Comparison of ENCODE assay signal across 11 cellular contexts in genomic region chr11:64872790-64873488, GRCh38. TPM values are rescaled to one million over a fixed set of nuclear protein-coding genes. Genes with fewer than 3 reads are reported as not detected.
A peak's percentile ranks its signal among the peaks of the same experiment; 100 is the strongest.
DNase-seq lines count a peak whose midpoint lies in the region; ATAC-seq and TF ChIP-seq lines count a peak whose summit lies in the region.
"Had no signal": no experiment of that assay in that cellular context is flagged by ENCODE, and none has a peak within 500 bp of the region (broad histone marks: within the 10 kb centered on the region; RNA-seq: fewer than 3 reads in every experiment).

No MANE protein-coding gene starts in this region.

- CTCF ChIA-PET in mammary epithelial cell (lab: Charles Lee; ENCODE audit: low non-redundant PET): interaction anchor here (0.9 kb wide), 1 partner anchor 15 kb away, joined by 4 read pairs; no protein-coding TSS in a partner anchor

- TF ChIP-seq CTCF in GM06990 (IDR thresholded peaks at IDR 0.05; ENCODE audit: insufficient read depth, low read length, poor library complexity, severe bottlenecking) (no peak), coronary artery (IDR thresholded peaks at IDR 0.05) (no peak), psoas muscle (IDR thresholded peaks at IDR 0.05) (no peak), mammary epithelial cell (conservative IDR thresholded peaks at IDR 0.05 in 1 of 2, IDR thresholded peaks at IDR 0.05 in 1 of 2; ENCODE audit: extremely low read depth in 1 of 2, insufficient read depth in 1 of 2, low read depth in 1 of 2, low read length in 2 of 2) (no peak)

- H3K36me3 ChIP-seq in GM06990 (ENCODE audit: control insufficient read depth, insufficient read depth, low read length) (peaks cover 43% of the 10 kb centered on the region), psoas muscle (ENCODE audit: insufficient read depth in 1 of 2, low read depth in 1 of 2) (peaks cover 0 to 27% of the 10 kb centered on the region in 2 donors), mammary epithelial cell (ENCODE audit: insufficient read depth, low read length) (peaks cover 19% of the 10 kb centered on the region)

- H3K9me3 ChIP-seq in psoas muscle: no peaks in the 10 kb centered on the region
- no peaks in the 10 kb centered on the region for H3K9me3 ChIP-seq in mammary epithelial cell (replicated peaks; ENCODE audit: insufficient read depth, low read length)

- H3K4me1 ChIP-seq in psoas muscle: peaks cover 91% of the 10 kb centered on the region
- peaks cover 63% of the 10 kb centered on the region for H3K4me1 ChIP-seq in mammary epithelial cell (ENCODE audit: insufficient read depth, low read length)

- H4K20me1 ChIP-seq in mammary epithelial cell (ENCODE audit: insufficient read depth, low read length): no peaks in the 10 kb centered on the region

- no peak overlapping the region for H3K9ac ChIP-seq in mammary epithelial cell (ENCODE audit: insufficient read depth, low read length)

- no peak overlapping the region for H2AFZ ChIP-seq in mammary epithelial cell (ENCODE audit: low read depth, low read length)

- no TSS peak for BruUV-seq in mammary epithelial cell (replicated peaks; lab: Mats Ljungman, UMichigan)

- H3K27ac ChIP-seq in coronary artery: peak overlapping the region in 1 of 2 donors; percentile 3
- H3K27ac ChIP-seq in psoas muscle: peak overlapping the region; percentile 98
- no peak overlapping the region for H3K27ac ChIP-seq in mammary epithelial cell (ENCODE audit: insufficient read depth, low read depth, low read length)

- intact Hi-C loops in psoas muscle (cut with DNase I) (no loop called here), mammary epithelial cell (cut with micrococcal nuclease) (no loop called here)

- in situ Hi-C loops in mammary epithelial cell (cut with MboI; ENCODE audit: low sequenced_read_pairs in 2 of 2): no loop called here

- dilution Hi-C loops in mammary epithelial cell (cut with HindIII; ENCODE audit: low sequenced_read_pairs): no loop called here

- no peak overlapping the region for H3K4me2 ChIP-seq in mammary epithelial cell (ENCODE audit: insufficient read depth, low read depth, low read length)
- H3K4me2 ChIP-seq: smooth muscle cell had no signal

- DNase-seq in GM06990 (ENCODE audit: extremely low read depth, insufficient read length): no peak
- DNase-seq in NAMALWA (ENCODE audit: low spot score): peak; percentile 77
- DNase-seq in coronary artery (ENCODE audit: low spot score): no peak
- DNase-seq in psoas muscle: no peak
- DNase-seq in stimulated activated CD4-positive, alpha-beta T cell treated with anti-CD3 and anti-CD28 coated beads, Interleukin-15, amount 100 ng/mL, for 24 hours: no peak
- no peak for DNase-seq in mammary epithelial cell
- DNase-seq: DMS153, NCI-H69 had no signal

- H3K4me3 ChIP-seq in GM06990 (replicated peaks; ENCODE audit: low read depth, low read length) (peak overlapping the region; percentile 44), coronary artery (peak overlapping the region; percentile 0), psoas muscle (peak overlapping the region; percentile 25), mammary epithelial cell (replicated peaks in 1 of 3; ENCODE audit: insufficient read depth in 1 of 3, low read depth in 2 of 3, low read length in 3 of 3) (no peak overlapping the region)
- H3K4me3 ChIP-seq: smooth muscle cell had no signal

- H3K79me2 ChIP-seq in mammary epithelial cell (ENCODE audit: insufficient read depth, low read length): peaks cover 91% of the 10 kb centered on the region

- H3K27me3 ChIP-seq in GM06990 (replicated peaks; ENCODE audit: control insufficient read depth, insufficient read depth, low read length) (no peaks in the 10 kb centered on the region), psoas muscle (ENCODE audit: insufficient read depth in 3 of 3, low read length in 2 of 3) (no peaks in the 10 kb centered on the region), mammary epithelial cell (ENCODE audit: insufficient read depth, low read length) (no peaks in the 10 kb centered on the region)

- no peak for ATAC-seq in psoas muscle
- no peak for ATAC-seq in HG03457 (IDR thresholded peaks at IDR 0.05; ENCODE audit: unreplicated experiment)
- ATAC-seq in GM19455 (IDR thresholded peaks at IDR 0.05; ENCODE audit: unreplicated experiment): no peak

- 76 to 89% (median 77%) methylated on average over 8 of the region's 8 CpGs for WGBS in psoas muscle, 3 donors
- WGBS in mammary epithelial cell (ENCODE audit: low coverage, missing lambda C conversion rate): 88% methylated on average over 5 of the region's 8 CpGs

RNA-seq across cellular contexts. Expression of gene EHD1, which starts 5.5 kb away (rescaled TPM):
- total RNA-seq in psoas muscle (10 to 100 TPM; 34.7 to 71.0 (median 61.1) TPM), mammary epithelial cell (100 to 1,000 TPM in 1 of 2 donors, 10 to 100 TPM in 1; 71.2 to 172 TPM)
- polyA plus RNA-seq in psoas muscle (100 to 1,000 TPM in 1 of 3 donors, 10 to 100 TPM in 2; 23.5 to 174 (median 30.9) TPM), mammary epithelial cell (219 TPM)
- 255 TPM for polyA minus RNA-seq in mammary epithelial cell

RNA-seq across cellular contexts. Expression of gene CDC42BPG, which starts 28.5 kb away (rescaled TPM):
- total RNA-seq in psoas muscle (1 to 10 TPM in 1 of 4 donors, under 1 TPM in 2, not detected in 1; 0.05 to 2.2 (median 0.08) TPM), mammary epithelial cell (10 to 100 TPM; 10.5 to 18.7 TPM)
- polyA plus RNA-seq in psoas muscle (under 1 TPM; 0.04 to 0.06 (median 0.05) TPM), mammary epithelial cell (3.7 TPM)
- polyA minus RNA-seq in mammary epithelial cell: 8.1 TPM

RNA-seq across cellular contexts. Expression of gene ATG2A, which starts 44.1 kb away (rescaled TPM):
- total RNA-seq in psoas muscle (10 to 100 TPM; 19.5 to 21.6 (median 20.6) TPM), mammary epithelial cell (10 to 100 TPM; 20.7 to 21.0 TPM)
- polyA plus RNA-seq in psoas muscle (10 to 100 TPM; 11.0 to 17.9 (median 15.4) TPM), mammary epithelial cell (7.0 TPM)
- 9.8 TPM for polyA minus RNA-seq in mammary epithelial cell

RNA-seq across cellular contexts. Expression of gene PPP2R5B, which starts 51.5 kb away (rescaled TPM):
- total RNA-seq in psoas muscle (10 to 100 TPM; 13.2 to 21.9 (median 18.1) TPM), mammary epithelial cell (10 to 100 TPM; 13.8 to 32.7 TPM)
- polyA plus RNA-seq in psoas muscle (10 to 100 TPM; 14.9 to 36.1 (median 16.8) TPM), mammary epithelial cell (11.4 TPM)
- polyA minus RNA-seq in mammary epithelial cell: 14.2 TPM

Comparison
In these comparisons a context has a peak if more than half of its experiments do, and no peak if none do; other contexts are left out.
1. H3K4me3 ChIP-seq: peak in GM06990 (single experiment), coronary artery (single experiment) and psoas muscle (single experiment); none in mammary epithelial cell (0 of 3).